ENCODE assay signal across 18 cellular contexts in the genomic region with DNA sequence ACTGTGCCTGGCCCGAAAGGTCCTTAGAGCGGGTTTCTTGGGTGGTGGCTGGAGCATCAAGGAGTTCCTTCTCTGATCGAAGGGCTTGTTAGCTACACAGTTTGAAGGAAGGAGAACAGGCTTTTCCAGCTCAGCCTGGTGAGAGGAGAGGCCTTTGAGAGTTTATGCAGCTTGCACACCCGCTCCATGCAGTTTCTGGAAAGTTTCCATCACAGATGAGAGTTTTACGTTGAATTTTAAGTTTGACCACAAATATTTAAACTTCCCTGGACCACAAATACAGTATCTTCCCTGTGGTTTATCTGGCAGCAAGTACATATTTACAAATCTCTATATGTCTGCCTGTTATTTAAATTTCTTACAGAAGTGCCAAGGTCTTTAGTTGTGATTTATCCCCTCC. TPM values are rescaled to one million over a fixed set of nuclear protein-coding genes. Genes with fewer than 3 reads are reported as not detected.
DNase-seq lines count a peak whose midpoint lies in the region; ATAC-seq and TF ChIP-seq lines count a peak whose summit lies in the region.
"Had no signal": no experiment of that assay in that cellular context is flagged by ENCODE, and none has a peak within 500 bp of the region (broad histone marks: within the 10 kb centered on the region; RNA-seq: fewer than 3 reads in every experiment).

No MANE protein-coding gene starts in this region.

- no peaks in the 10 kb centered on the region for H3K79me2 ChIP-seq in fibroblast of lung (ENCODE audit: control insufficient read depth, insufficient read depth, low read length)

- no peak overlapping the region for H3K4me3 Mint-ChIP-seq in activated CD8-positive, alpha-beta T cell treated with anti-CD3 and anti-CD28 coated beads, Interleukin-2, amount 10 ng/mL, durations not matched to agents 7 days and 5 days
- H3K4me3 Mint-ChIP-seq: activated CD4-positive, alpha-beta T cell treated with anti-CD3 and anti-CD28 coated beads for 36 hours; activated naive CD4-positive, alpha-beta T cell treated with anti-CD3 and anti-CD28 coated beads, Interleukin-2, amount 10 ng/mL, durations not matched to agents 7 days and 5 days; stimulated activated naive CD8-positive, alpha-beta T cell treated with anti-CD3 and anti-CD28 coated beads, Interleukin-15, Interleukin-2, amounts not matched to agents 100 ng/mL and 50 ng/mL, for 24 hours; T-helper 2 cell treated with Interferon-gamma antibody and Interleukin-4, amounts not matched to agents 5 μg/mL and 100 μg/mL, for 36 hours had no signal

- peaks cover 15% of the 10 kb centered on the region for H3K4me1 Mint-ChIP-seq in activated CD8-positive, alpha-beta T cell treated with anti-CD3 and anti-CD28 coated beads, Interleukin-2, amount 10 ng/mL, durations not matched to agents 7 days and 5 days (ENCODE audit: low read depth)
- H3K4me1 Mint-ChIP-seq: activated naive CD4-positive, alpha-beta T cell treated with anti-CD3 and anti-CD28 coated beads, Interleukin-2, amount 10 ng/mL, durations not matched to agents 7 days and 5 days had no signal

- POLR2A ChIA-PET in activated CD8-positive, alpha-beta T cell treated with anti-CD3 and anti-CD28 coated beads, Interleukin-2, amount 10 ng/mL, durations not matched to agents 7 days and 5 days (lab: Charles Lee), result interaction anchor here (1.2 kb wide), 1 partner anchor 10 kb away, joined by 3 read pairs; no protein-coding TSS in a partner anchor

- peaks cover 8% of the 10 kb centered on the region for H3K36me3 Mint-ChIP-seq in activated CD8-positive, alpha-beta T cell treated with anti-CD3 and anti-CD28 coated beads, Interleukin-2, amount 10 ng/mL, durations not matched to agents 7 days and 5 days (ENCODE audit: low read depth)

- CTCF ChIA-PET in activated CD8-positive, alpha-beta T cell treated with anti-CD3 and anti-CD28 coated beads, Interleukin-2, amount 10 ng/mL, durations not matched to agents 7 days and 5 days (lab: Charles Lee), result no interaction called here

- H3K4me1 ChIP-seq in fibroblast of lung (ENCODE audit: control insufficient read depth, extremely low read depth, insufficient read depth, low read length), result peaks cover 3% of the 10 kb centered on the region
- H3K4me1 ChIP-seq: SJCRH30 had no signal

- no peak overlapping the region for H3K4me2 ChIP-seq in fibroblast of lung (ENCODE audit: extremely low read depth, insufficient read depth, low read length)

- no peak overlapping the region for H3K27ac ChIP-seq in fibroblast of lung (ENCODE audit: insufficient read depth, low read length)
- H3K27ac ChIP-seq: heart left ventricle, HL-60, SJCRH30 had no signal

- H4K20me1 ChIP-seq in fibroblast of lung (ENCODE audit: control insufficient read depth, extremely low read depth, insufficient read depth, low read length), result no peaks in the 10 kb centered on the region

- no peaks in the 10 kb centered on the region for H3K9me3 Mint-ChIP-seq in activated CD8-positive, alpha-beta T cell treated with anti-CD3 and anti-CD28 coated beads, Interleukin-2, amount 10 ng/mL, durations not matched to agents 7 days and 5 days (ENCODE audit: insufficient read depth)
- H3K9me3 Mint-ChIP-seq: activated naive CD4-positive, alpha-beta T cell treated with anti-CD3 and anti-CD28 coated beads, Interleukin-2, amount 10 ng/mL, durations not matched to agents 7 days and 5 days; stimulated activated naive CD8-positive, alpha-beta T cell treated with anti-CD3 and anti-CD28 coated beads, Interleukin-15, Interleukin-2, amounts not matched to agents 100 ng/mL and 50 ng/mL, for 24 hours; T-helper 2 cell treated with Interferon-gamma antibody and Interleukin-4, amounts not matched to agents 5 μg/mL and 100 μg/mL, for 36 hours had no signal

- H3K9me3 ChIP-seq in fibroblast of lung (ENCODE audit: control insufficient read depth, insufficient read depth, low read depth, low read length), result no peaks in the 10 kb centered on the region
- H3K9me3 ChIP-seq: heart left ventricle, SJCRH30 had no signal

- no peak for ATAC-seq in GM19324 (IDR thresholded peaks at IDR 0.05; ENCODE audit: low FRiP score, unreplicated experiment)
- no peak for ATAC-seq in HG02610 (IDR thresholded peaks at IDR 0.05; ENCODE audit: unreplicated experiment)
- no peak for ATAC-seq in HG02623 (IDR thresholded peaks at IDR 0.05; ENCODE audit: unreplicated experiment)
- no peak for ATAC-seq in activated CD8-positive, alpha-beta T cell treated with anti-CD3 and anti-CD28 coated beads, Interleukin-2, amount 10 ng/mL, durations not matched to agents 7 days and 5 days
- ATAC-seq: activated CD4-positive, alpha-beta T cell treated with anti-CD3 and anti-CD28 coated beads for 36 hours; heart left ventricle had no signal

- peak; percentile 81 for DNase-seq in EH (ENCODE audit: low read depth)
- DNase-seq in RPMI7951 (ENCODE audit: low read depth), result peak; percentile 78
- peak; percentile 94 to 96 for DNase-seq in fibroblast of lung (ENCODE audit: low read depth in 2 of 2)
- peak; percentile 90 for DNase-seq in non-pigmented ciliary epithelial cell (ENCODE audit: low read depth)
- DNase-seq in activated CD8-positive, alpha-beta T cell treated with anti-CD3 and anti-CD28 coated beads, Interleukin-2, amount 10 ng/mL, durations not matched to agents 7 days and 5 days, result no peak
- DNase-seq: activated CD4-positive, alpha-beta T cell treated with anti-CD3 and anti-CD28 coated beads for 36 hours; activated naive CD4-positive, alpha-beta T cell treated with anti-CD3 and anti-CD28 coated beads, Interleukin-2, amount 10 ng/mL, durations not matched to agents 7 days and 5 days; AML-193; heart left ventricle; KG1; NCI-H1417 treated with DMSO at 0.1 percent for 48 hours; SJCRH30 had no signal

- H3K27me3 ChIP-seq in fibroblast of lung (ENCODE audit: control insufficient read depth, insufficient read depth, low read length), result no peaks in the 10 kb centered on the region
- H3K27me3 ChIP-seq: heart left ventricle, SJCRH30 had no signal

- H3K9ac ChIP-seq in fibroblast of lung (ENCODE audit: insufficient read depth, low read length), result no peak overlapping the region

- no peak overlapping the region for H3K27ac Mint-ChIP-seq in activated CD8-positive, alpha-beta T cell treated with anti-CD3 and anti-CD28 coated beads, Interleukin-2, amount 10 ng/mL, durations not matched to agents 7 days and 5 days
- H3K27ac Mint-ChIP-seq: activated CD4-positive, alpha-beta T cell treated with anti-CD3 and anti-CD28 coated beads for 36 hours; activated naive CD4-positive, alpha-beta T cell treated with anti-CD3 and anti-CD28 coated beads, Interleukin-2, amount 10 ng/mL, durations not matched to agents 7 days and 5 days; stimulated activated naive CD8-positive, alpha-beta T cell treated with anti-CD3 and anti-CD28 coated beads, Interleukin-15, Interleukin-2, amounts not matched to agents 100 ng/mL and 50 ng/mL, for 24 hours; T-helper 2 cell treated with Interferon-gamma antibody and Interleukin-4, amounts not matched to agents 5 μg/mL and 100 μg/mL, for 36 hours had no signal

- no peak overlapping the region for H2AFZ ChIP-seq in fibroblast of lung (ENCODE audit: low read length)

- H3K27me3 Mint-ChIP-seq in activated CD8-positive, alpha-beta T cell treated with anti-CD3 and anti-CD28 coated beads, Interleukin-2, amount 10 ng/mL, durations not matched to agents 7 days and 5 days (ENCODE audit: low read depth), result no peaks in the 10 kb centered on the region
- H3K27me3 Mint-ChIP-seq: activated CD4-positive, alpha-beta T cell treated with anti-CD3 and anti-CD28 coated beads for 36 hours; activated naive CD4-positive, alpha-beta T cell treated with anti-CD3 and anti-CD28 coated beads, Interleukin-2, amount 10 ng/mL, durations not matched to agents 7 days and 5 days; stimulated activated naive CD8-positive, alpha-beta T cell treated with anti-CD3 and anti-CD28 coated beads, Interleukin-15, Interleukin-2, amounts not matched to agents 100 ng/mL and 50 ng/mL, for 24 hours had no signal

- H3K36me3 ChIP-seq in fibroblast of lung (ENCODE audit: control insufficient read depth, insufficient read depth, low read length), result peaks cover 1% of the 10 kb centered on the region
- H3K36me3 ChIP-seq: heart left ventricle, SJCRH30 had no signal

- no peak overlapping the region for H3K4me3 ChIP-seq in fibroblast of lung (replicated peaks in 1 of 4; ENCODE audit: control extremely low read depth in 1 of 4, insufficient read depth in 1 of 4, low read depth in 3 of 4, low read length in 4 of 4)
- H3K4me3 ChIP-seq: heart left ventricle, SJCRH30 had no signal

- no peak for TF ChIP-seq CTCF in fibroblast of lung (conservative IDR thresholded peaks at IDR 0.05 in 1 of 2, IDR thresholded peaks at IDR 0.05 in 1 of 2; ENCODE audit: low read depth in 1 of 2, low read length in 2 of 2)

RNA-seq across cellular contexts. Expression of a gene that starts 56.8 kb away (rescaled TPM):
- 4.6 and 14.2 TPM in 2 replicates for total RNA-seq in RPMI7951 (2014; rRNA removed; shearing (Covaris generic))
- 29.1 and 30.0 TPM in 2 replicates for total RNA-seq in fibroblast of lung
- polyA plus RNA-seq in fibroblast of lung, result 8.2 and 11.3 TPM in 2 replicates
- 31.7 and 32.0 TPM in 2 replicates for polyA plus RNA-seq in fibroblast of lung (2012)
- polyA minus RNA-seq in fibroblast of lung (ENCODE audit: low replicate concordance), result 14.0 and 15.0 TPM in 2 replicates
- total RNA-seq in activated CD8-positive, alpha-beta T cell treated with anti-CD3 and anti-CD28 coated beads, Interleukin-2, amount 10 ng/mL, durations not matched to agents 7 days and 5 days, result 10 to 100 TPM; 66.8 to 70.8 TPM
